Comparison of ENCODE assay signal across 22 cellular contexts in the genomic region with DNA sequence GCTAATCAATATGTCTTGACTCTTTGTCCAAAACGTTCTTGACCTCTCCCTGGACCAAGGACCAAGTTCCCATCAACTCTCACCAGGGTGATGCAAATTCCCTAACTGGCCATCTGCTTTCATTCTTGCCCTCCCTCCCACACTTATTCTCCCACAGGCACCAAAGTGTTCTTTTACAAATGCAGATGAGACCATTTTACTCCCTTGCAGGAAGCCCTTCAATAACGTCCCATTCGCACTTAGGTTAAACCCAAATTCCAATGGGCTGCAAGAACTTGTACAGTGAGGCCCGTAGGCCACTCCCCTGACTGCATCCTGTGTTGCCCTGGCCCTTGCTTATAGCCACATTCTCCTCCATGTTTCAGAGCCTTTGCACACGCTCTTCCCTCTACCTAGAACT. TPM values are rescaled to one million over a fixed set of nuclear protein-coding genes. Genes with fewer than 3 reads are reported as not detected.
A peak's percentile ranks its signal among the peaks of the same experiment; 100 is the strongest.
DNase-seq lines count a peak whose midpoint lies in the region; ATAC-seq and TF ChIP-seq lines count a peak whose summit lies in the region.
"Had no signal": no experiment of that assay in that cellular context is flagged by ENCODE, and none has a peak within 500 bp of the region (broad histone marks: within the 10 kb centered on the region; RNA-seq: fewer than 3 reads in every experiment).

No MANE protein-coding gene starts in this region.

- no peaks in the 10 kb centered on the region for H3K27me3 ChIP-seq in HUES6 (ENCODE audit: control insufficient read depth, insufficient read depth, low read length)
- H3K27me3 ChIP-seq: BE2C, MG63 had no signal

- H3K9ac ChIP-seq in HUES6 (ENCODE audit: low read length): peak overlapping the region; percentile 55
- H3K9ac ChIP-seq: GM23248 had no signal

- H3K4me3 ChIP-seq in HUES6 (ENCODE audit: low read depth, low read length): no peak overlapping the region
- H3K4me3 ChIP-seq: GM23248, MG63 had no signal

- H3K36me3 ChIP-seq in HUES6 (ENCODE audit: control insufficient read depth, insufficient read depth, low read length): peaks cover 46% of the 10 kb centered on the region

- H3K36me3 Mint-ChIP-seq in endothelial cell (ENCODE audit: low read depth, unreplicated experiment): peaks cover 35% of the 10 kb centered on the region
- peaks cover 6% of the 10 kb centered on the region for H3K36me3 Mint-ChIP-seq in nephron progenitor cell (ENCODE audit: low read depth)
- H3K36me3 Mint-ChIP-seq: IgD-negative memory B cell had no signal

- TF ChIP-seq CTCF in endothelial cell (IDR thresholded peaks at IDR 0.05; ENCODE audit: unreplicated experiment): no peak
- TF ChIP-seq CTCF in nephron progenitor cell (IDR thresholded peaks at IDR 0.05): no peak

- H3K27ac Mint-ChIP-seq in endothelial cell (ENCODE audit: unreplicated experiment) (peak overlapping the region; percentile 81), nephron progenitor cell (peak overlapping the region; percentile 9)
- H3K27ac Mint-ChIP-seq: CD4-positive, alpha-beta T cell; IgD-negative memory B cell had no signal

- no peaks in the 10 kb centered on the region for H3K9me3 Mint-ChIP-seq in endothelial cell (ENCODE audit: unreplicated experiment)
- no peaks in the 10 kb centered on the region for H3K9me3 Mint-ChIP-seq in nephron progenitor cell
- H3K9me3 Mint-ChIP-seq: CD4-positive, alpha-beta T cell had no signal

- H3K9me3 ChIP-seq in HUES6 (ENCODE audit: control insufficient read depth, insufficient read depth, low read depth, low read length): no peaks in the 10 kb centered on the region
- H3K9me3 ChIP-seq: BE2C, Caco-2, MG63 had no signal

- peak overlapping the region; percentile 80 for H3K27ac ChIP-seq in HUES6 (ENCODE audit: low read depth, low read length)
- H3K27ac ChIP-seq: GM23248 had no signal

- peak; percentile 88 for DNase-seq in ELF-1 (ENCODE audit: low read depth, low spot score)
- no peak for DNase-seq in endothelial cell (ENCODE audit: low spot score)
- no peak for DNase-seq in nephron progenitor cell
- no peak for DNase-seq in cerebellar cortex (ENCODE audit: low spot score)
- DNase-seq in HCEC 1CT: no peak
- DNase-seq in glomerular visceral epithelial cell (ENCODE audit: extremely low spot score): no peak
- DNase-seq: BE2C; Caco-2; CD4-positive, alpha-beta T cell; GDM1; GM23248; Kasumi-1; MG63; NCI-H1048; NCI-H1436; NCI-H1930; NCI-H345; NCI-H526 had no signal

- ATAC-seq in GM21526 (IDR thresholded peaks at IDR 0.05; ENCODE audit: low FRiP score, unreplicated experiment): no peak
- ATAC-seq: Panc1 had no signal

- peaks cover 7% of the 10 kb centered on the region for H3K27me3 Mint-ChIP-seq in endothelial cell (ENCODE audit: unreplicated experiment)
- H3K27me3 Mint-ChIP-seq in nephron progenitor cell (ENCODE audit: low read depth, poor library complexity): no peaks in the 10 kb centered on the region
- H3K27me3 Mint-ChIP-seq: CD4-positive, alpha-beta T cell had no signal

- peak overlapping the region; percentile 83 for H3K4me3 Mint-ChIP-seq in endothelial cell (ENCODE audit: unreplicated experiment)
- no peak overlapping the region for H3K4me3 Mint-ChIP-seq in nephron progenitor cell
- H3K4me3 Mint-ChIP-seq: CD4-positive, alpha-beta T cell; IgD-negative memory B cell had no signal

- peaks cover 47% of the 10 kb centered on the region for H3K4me1 Mint-ChIP-seq in endothelial cell (ENCODE audit: unreplicated experiment)
- H3K4me1 Mint-ChIP-seq in nephron progenitor cell: peaks cover 13% of the 10 kb centered on the region

- H3K4me1 ChIP-seq in HUES6 (ENCODE audit: control insufficient read depth, insufficient read depth, low read length): peaks cover 25% of the 10 kb centered on the region
- H3K4me1 ChIP-seq: Caco-2 had no signal

RNA-seq across cellular contexts. Expression of gene ARAP3, which starts 7.3 kb away (rescaled TPM):
- total RNA-seq in endothelial cell (ENCODE audit: unreplicated experiment): 239 TPM

RNA-seq across cellular contexts. Expression of gene FCHSD1, which starts 23.5 kb away (rescaled TPM):
- 63.3 TPM for total RNA-seq in endothelial cell (ENCODE audit: unreplicated experiment)

RNA-seq across cellular contexts. Expression of gene RELL2, which starts 38.0 kb away (rescaled TPM):
- total RNA-seq in endothelial cell (ENCODE audit: unreplicated experiment): 17.4 TPM

RNA-seq across cellular contexts. Expression of gene HDAC3, which starts 38.1 kb away (rescaled TPM):
- total RNA-seq in endothelial cell (ENCODE audit: unreplicated experiment): 84.9 TPM

RNA-seq across cellular contexts. Expression of gene DIAPH1, which starts 55.9 kb away (rescaled TPM):
- 149 TPM for total RNA-seq in endothelial cell (ENCODE audit: unreplicated experiment)
